ENCODE assay signal across 9 cellular contexts in the genomic region with DNA sequence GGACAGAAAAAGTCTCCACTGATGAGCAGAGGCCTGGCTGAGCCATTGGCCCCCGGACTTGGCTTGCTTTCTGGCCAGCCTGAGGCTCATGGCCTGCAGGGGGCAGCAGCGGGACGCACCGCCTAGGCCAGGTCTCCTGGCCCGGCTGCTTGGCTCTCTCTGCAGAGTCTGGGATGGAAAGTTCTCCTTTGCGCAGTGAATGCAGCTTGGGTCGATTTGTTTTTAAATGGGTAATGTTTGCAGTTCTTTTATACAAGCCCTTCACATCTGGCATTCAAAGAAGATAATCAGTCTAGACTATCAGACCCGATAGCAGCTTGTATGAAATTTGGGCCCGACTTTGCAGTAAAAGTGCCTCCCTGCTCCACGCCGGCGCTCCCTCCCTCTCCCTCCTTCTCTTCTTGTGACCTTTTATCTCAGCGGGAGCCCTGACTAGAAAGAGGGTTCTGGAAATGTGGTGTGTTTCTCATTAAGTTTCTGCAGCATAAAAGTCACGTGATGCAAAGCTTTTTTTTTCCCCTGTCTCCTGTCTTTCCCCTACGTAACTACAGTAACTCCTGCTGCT. TPM values are rescaled to one million over a fixed set of nuclear protein-coding genes. Genes with fewer than 3 reads are reported as not detected.
A peak's percentile ranks its signal among the peaks of the same experiment; 100 is the strongest.
DNase-seq lines count a peak whose midpoint lies in the region; ATAC-seq and TF ChIP-seq lines count a peak whose summit lies in the region.
"Had no signal": no experiment of that assay in that cellular context is flagged by ENCODE, and none has a peak within 500 bp of the region (broad histone marks: within the 10 kb centered on the region; RNA-seq: fewer than 3 reads in every experiment).

No MANE protein-coding gene starts in this region.

- H3K9me3 ChIP-seq in lower lobe of right lung: no peaks in the 10 kb centered on the region

- H3K27ac ChIP-seq in lower lobe of right lung: no peak overlapping the region

- no peaks in the 10 kb centered on the region for H3K4me1 ChIP-seq in lower lobe of right lung

- H3K4me1 Mint-ChIP-seq in activated CD8-positive, alpha-beta T cell treated with anti-CD3 and anti-CD28 coated beads, Interleukin-2, amount 10 ng/mL, durations not matched to agents 7 days and 5 days (ENCODE audit: low read depth): no peaks in the 10 kb centered on the region

- no peak overlapping the region for H3K27ac Mint-ChIP-seq in activated CD8-positive, alpha-beta T cell treated with anti-CD3 and anti-CD28 coated beads, Interleukin-2, amount 10 ng/mL, durations not matched to agents 7 days and 5 days

- CTCF ChIA-PET in activated CD8-positive, alpha-beta T cell treated with anti-CD3 and anti-CD28 coated beads, Interleukin-2, amount 10 ng/mL, durations not matched to agents 7 days and 5 days (lab: Charles Lee): interaction anchor here (0.7 to 1.3 kb wide), 7 partner anchors 17 to 1308 kb away, joined by 3 to 5 read pairs (median 3); no protein-coding TSS in a partner anchor

- DNase-seq in GM12865 (ENCODE audit: low read depth) (peak; percentile 83), NCI-H526 treated with DMSO at 0.1 percent for 48 hours (lab: John Stamatoyannopoulos, UW) (peak; percentile 35), lower lobe of right lung (peak; percentile 91), NCI-H128 (lab: John Stamatoyannopoulos, UW; ENCODE audit: unreplicated experiment) (no peak)
- DNase-seq in activated CD8-positive, alpha-beta T cell treated with anti-CD3 and anti-CD28 coated beads, Interleukin-2, amount 10 ng/mL, durations not matched to agents 7 days and 5 days: peak; percentile 76
- peak; percentile 61 for DNase-seq in effector CD4-positive, alpha-beta T cell
- peak; percentile 40 to 50 (median 47) for DNase-seq in stimulated activated CD4-positive, alpha-beta T cell treated with anti-CD3 and anti-CD28 coated beads, TNF-alpha, amount 100 ng/mL, for 4 hours (ENCODE audit: low read depth in 3 of 3)

- no peaks in the 10 kb centered on the region for H3K36me3 Mint-ChIP-seq in activated CD8-positive, alpha-beta T cell treated with anti-CD3 and anti-CD28 coated beads, Interleukin-2, amount 10 ng/mL, durations not matched to agents 7 days and 5 days (ENCODE audit: low read depth)

- ATAC-seq in HG02981 (IDR thresholded peaks at IDR 0.05; ENCODE audit: unreplicated experiment) (peak; percentile 60), lower lobe of right lung (peak; percentile 94)
- ATAC-seq in activated CD8-positive, alpha-beta T cell treated with anti-CD3 and anti-CD28 coated beads, Interleukin-2, amount 10 ng/mL, durations not matched to agents 7 days and 5 days: peak; percentile 82

- no peaks in the 10 kb centered on the region for H3K27me3 ChIP-seq in lower lobe of right lung (ENCODE audit: low read depth)

- H3K4me3 Mint-ChIP-seq in activated CD8-positive, alpha-beta T cell treated with anti-CD3 and anti-CD28 coated beads, Interleukin-2, amount 10 ng/mL, durations not matched to agents 7 days and 5 days: no peak overlapping the region

- intact Hi-C loops in lower lobe of right lung (cut with DNase I): loop anchor here (5.0 kb wide), 1 partner anchor 1293 kb away; no protein-coding TSS in a partner anchor

- no peak overlapping the region for H3K4me3 ChIP-seq in GM12865 (ENCODE audit: low read depth, low read length)
- H3K4me3 ChIP-seq in lower lobe of right lung: no peak overlapping the region
- H3K4me3 ChIP-seq: skin epidermis had no signal

- H3K36me3 ChIP-seq in lower lobe of right lung: no peaks in the 10 kb centered on the region

- H3K9me3 Mint-ChIP-seq in activated CD8-positive, alpha-beta T cell treated with anti-CD3 and anti-CD28 coated beads, Interleukin-2, amount 10 ng/mL, durations not matched to agents 7 days and 5 days (ENCODE audit: insufficient read depth): no peaks in the 10 kb centered on the region

- H3K27me3 Mint-ChIP-seq in activated CD8-positive, alpha-beta T cell treated with anti-CD3 and anti-CD28 coated beads, Interleukin-2, amount 10 ng/mL, durations not matched to agents 7 days and 5 days (ENCODE audit: low read depth): peaks cover 2% of the 10 kb centered on the region

- POLR2A ChIA-PET in activated CD8-positive, alpha-beta T cell treated with anti-CD3 and anti-CD28 coated beads, Interleukin-2, amount 10 ng/mL, durations not matched to agents 7 days and 5 days (lab: Charles Lee): interaction anchor here (1.2 kb wide), 1 partner anchor 614 kb away, joined by 3 read pairs; the partner anchor contains the start of gene CTNNB1

- peak; percentile 97 for TF ChIP-seq CTCF in GM12865 (IDR thresholded peaks at IDR 0.05; ENCODE audit: insufficient read depth, low read depth, low read length, missing control alignments)
- TF ChIP-seq CTCF in lower lobe of right lung (IDR thresholded peaks at IDR 0.05): peak; percentile 99

RNA-seq across cellular contexts. Expression of gene ZNF621, which starts 59.9 kb away (rescaled TPM):
- total RNA-seq in activated CD8-positive, alpha-beta T cell treated with anti-CD3 and anti-CD28 coated beads, Interleukin-2, amount 10 ng/mL, durations not matched to agents 7 days and 5 days: 10 to 100 TPM; 22.0 to 22.6 TPM
- total RNA-seq in lower lobe of right lung: 19.9 TPM
